1 cellular context compared by ENCODE assay signal in genomic region chr2:200352631-200353030, GRCh38.
TF ChIP-seq lines count a peak whose summit lies in the region.

No MANE protein-coding gene starts in this region.

TF ChIP-seq in SK-N-SH, 30 proteins besides CTCF, POLR2A, EP300 and RAD21 (continued from another document):
- TF ChIP-seq YY1 (IDR thresholded peaks at IDR 0.05; ENCODE audit: low read depth) (no peak), MEF2A (IDR thresholded peaks at IDR 0.05; ENCODE audit: borderline replicate concordance, low read depth) (no peak), MXI1 (IDR thresholded peaks at IDR 0.05; ENCODE audit: low read depth, low read length) (no peak), USF1 (IDR thresholded peaks at IDR 0.05; ENCODE audit: borderline replicate concordance, low read depth) (no peak), NRF1 (IDR thresholded peaks at IDR 0.05; ENCODE audit: low read depth, low read length) (no peak), SMC3 (IDR thresholded peaks at IDR 0.05; ENCODE audit: low read depth, low read length) (no peak), GABPA (IDR thresholded peaks at IDR 0.05; ENCODE audit: low read depth) (no peak), SIN3A (IDR thresholded peaks at IDR 0.05; ENCODE audit: borderline replicate concordance, low read depth, low read length) (no peak), USF2 (IDR thresholded peaks at IDR 0.05; ENCODE audit: borderline replicate concordance, low read depth, low read length) (no peak), GATA2 (CRISPR knock-in tag; IDR thresholded peaks at IDR 0.05) (no peak)
